28 cellular contexts compared by ENCODE assay signal in the genomic region with DNA sequence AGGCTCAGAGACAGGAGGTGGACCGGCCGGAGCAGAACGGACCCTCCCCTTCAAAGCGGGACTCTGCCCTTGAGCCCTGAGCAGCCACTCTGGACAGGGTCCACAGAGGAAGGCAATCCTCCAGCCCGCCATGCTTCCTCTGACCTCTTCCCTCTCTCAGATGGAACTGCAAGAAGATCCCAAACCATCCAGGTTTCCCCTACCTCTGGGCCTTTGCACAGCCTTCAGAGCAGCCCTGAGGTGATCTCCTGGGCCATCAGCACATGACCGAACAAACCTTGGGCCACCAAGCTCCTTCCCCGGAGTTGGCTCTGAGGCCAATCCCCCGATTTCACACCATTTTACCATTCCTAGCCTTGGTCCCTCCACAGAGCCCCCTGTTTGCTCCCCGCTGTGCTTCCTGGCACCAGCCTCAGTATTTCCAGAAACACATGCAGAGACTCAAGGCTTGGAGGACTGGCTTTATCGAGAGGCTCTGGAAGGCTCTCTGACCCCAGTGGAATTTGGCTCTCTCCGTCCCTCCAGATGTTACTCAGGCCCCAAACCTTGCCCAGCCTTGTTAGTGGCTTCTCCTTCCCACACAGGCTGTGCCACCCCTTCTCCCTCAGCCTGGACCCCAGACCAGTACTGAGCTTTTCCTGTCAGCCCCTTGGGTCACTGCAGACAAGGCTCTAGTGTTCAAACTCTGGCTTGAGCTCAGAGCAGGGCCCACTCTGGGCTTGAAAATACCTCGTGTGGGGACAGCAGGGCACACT. TPM values are rescaled to one million over a fixed set of nuclear protein-coding genes. Genes with fewer than 3 reads are reported as not detected.
"Had no signal": no experiment of that assay in that cellular context is flagged by ENCODE, and none has a peak within 500 bp of the region (broad histone marks: within the 10 kb centered on the region; RNA-seq: fewer than 3 reads in every experiment).

No MANE protein-coding gene starts in this region.

- H3K27ac ChIP-seq: colonic mucosa, heart left ventricle, left ventricle myocardium inferior, lower lobe of right lung, parathyroid adenoma, psoas muscle, spleen, tibial artery, upper lobe of right lung had no signal

- H3K4me3 Mint-ChIP-seq: memory B cell; mesothelial cell of epicardium; natural killer cell; neural crest cell; stimulated activated memory B cell treated with anti-CD40 and anti-IgM and Interleukin-4, amounts not matched to agents 10 μg/mL and 1 μg/mL and 100 μg/mL, for 72 hours; stimulated activated naive CD8-positive, alpha-beta T cell treated with anti-CD3 and anti-CD28 coated beads, Interleukin-15, Interleukin-2, amounts not matched to agents 100 ng/mL and 50 ng/mL, for 24 hours had no signal

- DNase-seq: colonic mucosa; effector CD8-positive, alpha-beta T cell; heart left ventricle; hypothalamus; left ventricle myocardium inferior; lower lobe of right lung; natural killer cell; occipital lobe; psoas muscle; retina; spleen; stimulated activated CD4-positive, alpha-beta T cell treated with anti-CD3 and anti-CD28 coated beads, Interleukin-15, amount 100 ng/mL, for 24 hours; stimulated activated CD4-positive, alpha-beta T cell treated with anti-CD3 and anti-CD28 coated beads, Interleukin-1b, Interleukin-23, amount 100 ng/mL, for 48 hours; stimulated activated CD4-positive, alpha-beta T cell treated with anti-CD3 and anti-CD28 coated beads, Interleukin-4, amount 100 ng/mL, for 24 hours; tibial artery; upper lobe of right lung had no signal

- H3K4me1 ChIP-seq: colonic mucosa, left ventricle myocardium inferior, lower lobe of right lung, parathyroid adenoma, psoas muscle, upper lobe of right lung had no signal

- H3K36me3 Mint-ChIP-seq: memory B cell; mesothelial cell of epicardium; natural killer cell; stimulated activated memory B cell treated with anti-CD40 and anti-IgM and Interleukin-4, amounts not matched to agents 10 μg/mL and 1 μg/mL and 100 μg/mL, for 72 hours had no signal

- ATAC-seq: esophagus mucosa; heart left ventricle; lower lobe of right lung; natural killer cell; psoas muscle; sciatic nerve; stimulated activated memory B cell treated with anti-CD40 and anti-IgM and Interleukin-4, amounts not matched to agents 10 μg/mL and 1 μg/mL and 100 μg/mL, for 72 hours; upper lobe of right lung had no signal

- H3K27me3 ChIP-seq: colonic mucosa, heart left ventricle, upper lobe of right lung had no signal

- H3K9me3 Mint-ChIP-seq: memory B cell; natural killer cell; neural crest cell; stimulated activated memory B cell treated with anti-CD40 and anti-IgM and Interleukin-4, amounts not matched to agents 10 μg/mL and 1 μg/mL and 100 μg/mL, for 72 hours; stimulated activated naive CD8-positive, alpha-beta T cell treated with anti-CD3 and anti-CD28 coated beads, Interleukin-15, Interleukin-2, amounts not matched to agents 100 ng/mL and 50 ng/mL, for 24 hours had no signal

- H3K36me3 ChIP-seq: colonic mucosa, heart left ventricle, left ventricle myocardium inferior, lower lobe of right lung, spleen, tibial artery, upper lobe of right lung had no signal

- H3K9me3 ChIP-seq: colonic mucosa, lower lobe of right lung, psoas muscle, spleen, upper lobe of right lung had no signal

- H3K27ac Mint-ChIP-seq: memory B cell; mesothelial cell of epicardium; natural killer cell; stimulated activated memory B cell treated with anti-CD40 and anti-IgM and Interleukin-4, amounts not matched to agents 10 μg/mL and 1 μg/mL and 100 μg/mL, for 72 hours; stimulated activated naive CD8-positive, alpha-beta T cell treated with anti-CD3 and anti-CD28 coated beads, Interleukin-15, Interleukin-2, amounts not matched to agents 100 ng/mL and 50 ng/mL, for 24 hours had no signal

- H3K27me3 Mint-ChIP-seq: stimulated activated naive CD8-positive, alpha-beta T cell treated with anti-CD3 and anti-CD28 coated beads, Interleukin-15, Interleukin-2, amounts not matched to agents 100 ng/mL and 50 ng/mL, for 24 hours had no signal

- H3K4me1 Mint-ChIP-seq: mesothelial cell of epicardium; natural killer cell; stimulated activated memory B cell treated with anti-CD40 and anti-IgM and Interleukin-4, amounts not matched to agents 10 μg/mL and 1 μg/mL and 100 μg/mL, for 72 hours had no signal

- H3K4me3 ChIP-seq: colonic mucosa, heart left ventricle, left ventricle myocardium inferior, lower lobe of right lung, psoas muscle, spleen, tibial artery, upper lobe of right lung had no signal

RNA-seq across cellular contexts. Expression of a gene that starts 48.6 kb away (rescaled TPM):
- total RNA-seq: fibroblast of lung, glomerular endothelial cell, myocyte, neural crest cell had no signal
- polyA plus RNA-seq: fibroblast of lung, keratinocyte had no signal
